6 cellular contexts compared by ENCODE assay signal in the genomic region with DNA sequence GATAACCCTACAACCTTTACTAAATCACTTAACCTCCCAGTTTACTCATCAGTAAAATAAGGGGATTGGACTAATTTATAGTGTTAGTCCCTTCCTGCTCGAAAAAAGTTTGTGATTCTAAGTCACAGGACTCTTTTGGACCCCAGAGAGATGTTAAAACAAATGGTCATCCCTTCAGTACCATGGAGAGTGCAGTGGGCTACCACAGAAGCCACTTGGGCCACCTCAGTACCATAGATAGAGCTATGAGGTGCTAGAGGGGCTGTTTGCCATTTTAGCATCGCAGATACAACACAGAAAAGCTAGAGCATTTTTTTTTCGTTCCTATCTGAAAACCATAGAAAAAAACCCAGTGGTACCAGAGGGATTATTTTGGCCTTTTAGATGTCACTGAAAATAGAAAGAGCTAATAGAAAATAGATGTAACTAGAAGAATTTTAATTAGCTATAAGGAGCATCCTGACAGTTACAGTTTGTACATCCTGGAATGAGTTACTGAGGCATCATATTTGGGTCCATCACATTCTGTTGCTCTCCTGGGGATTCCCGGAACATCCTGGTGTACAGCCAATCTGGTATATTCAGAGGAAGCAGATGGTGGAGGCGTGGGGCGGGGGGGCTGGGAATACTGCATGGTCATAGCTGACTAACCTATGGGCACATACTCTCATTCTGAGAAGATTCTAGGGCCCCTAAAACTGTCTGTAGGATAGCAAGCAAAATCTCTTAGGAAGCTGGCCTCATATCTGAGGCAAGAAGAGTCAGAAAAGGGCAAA. TPM values are rescaled to one million over a fixed set of nuclear protein-coding genes. Genes with fewer than 3 reads are reported as not detected.
DNase-seq lines count a peak whose midpoint lies in the region; ATAC-seq lines count a peak whose summit lies in the region.

No MANE protein-coding gene starts in this region.

- H3K9me3 Mint-ChIP-seq in activated T-cell treated with anti-CD3 and anti-CD28 coated beads, Interleukin-2, amount 50 U/mL, for 72 hours = no peaks in the 10 kb centered on the region
- no peaks in the 10 kb centered on the region for H3K9me3 Mint-ChIP-seq in stimulated activated memory B cell treated with anti-CD40 and anti-IgM and Interleukin-4, amounts not matched to agents 10 μg/mL and 1 μg/mL and 100 μg/mL, for 72 hours

- no peak overlapping the region for H3K27ac Mint-ChIP-seq in activated T-cell treated with anti-CD3 and anti-CD28 coated beads, Interleukin-2, amount 50 U/mL, for 72 hours
- H3K27ac Mint-ChIP-seq in stimulated activated memory B cell treated with anti-CD40 and anti-IgM and Interleukin-4, amounts not matched to agents 10 μg/mL and 1 μg/mL and 100 μg/mL, for 72 hours = no peak overlapping the region

- peaks cover 0 to 2% of the 10 kb centered on the region in 2 donors for H3K36me3 Mint-ChIP-seq in activated T-cell treated with anti-CD3 and anti-CD28 coated beads, Interleukin-2, amount 50 U/mL, for 72 hours (ENCODE audit: insufficient read depth in 2 of 2)
- H3K36me3 Mint-ChIP-seq in stimulated activated memory B cell treated with anti-CD40 and anti-IgM and Interleukin-4, amounts not matched to agents 10 μg/mL and 1 μg/mL and 100 μg/mL, for 72 hours = peaks cover 7% of the 10 kb centered on the region

- no peak overlapping the region for H3K4me3 ChIP-seq in skeletal muscle cell (ENCODE audit: low read depth, low read length)

- H3K4me3 Mint-ChIP-seq in activated T-cell treated with anti-CD3 and anti-CD28 coated beads, Interleukin-2, amount 50 U/mL, for 72 hours = no peak overlapping the region
- H3K4me3 Mint-ChIP-seq in stimulated activated memory B cell treated with anti-CD40 and anti-IgM and Interleukin-4, amounts not matched to agents 10 μg/mL and 1 μg/mL and 100 μg/mL, for 72 hours = no peak overlapping the region

- no peak for ATAC-seq in activated T-cell treated with anti-CD3 and anti-CD28 coated beads, Interleukin-2, amount 50 U/mL, for 72 hours (replicated peaks in 1 of 2)
- ATAC-seq in stimulated activated memory B cell treated with anti-CD40 and anti-IgM and Interleukin-4, amounts not matched to agents 10 μg/mL and 1 μg/mL and 100 μg/mL, for 72 hours = no peak
- no peak for ATAC-seq in HG02798 (IDR thresholded peaks at IDR 0.05; ENCODE audit: poor library complexity, unreplicated experiment)

- DNase-seq in M059J (ENCODE audit: low read depth) = peak; percentile 39
- DNase-seq in dermis microvascular lymphatic vessel endothelial cell (ENCODE audit: low read depth in 2 of 2) = peak; percentile 54 to 71
- peak; percentile 19 for DNase-seq in skeletal muscle cell (ENCODE audit: low read depth)
- DNase-seq in activated T-cell treated with anti-CD3 and anti-CD28 coated beads, Interleukin-2, amount 50 U/mL, for 72 hours = no peak

- peaks cover 12% of the 10 kb centered on the region for H3K27me3 Mint-ChIP-seq in activated T-cell treated with anti-CD3 and anti-CD28 coated beads, Interleukin-2, amount 50 U/mL, for 72 hours (ENCODE audit: low read depth)
- peaks cover 15% of the 10 kb centered on the region for H3K27me3 Mint-ChIP-seq in stimulated activated memory B cell treated with anti-CD40 and anti-IgM and Interleukin-4, amounts not matched to agents 10 μg/mL and 1 μg/mL and 100 μg/mL, for 72 hours

- H3K4me1 Mint-ChIP-seq in activated T-cell treated with anti-CD3 and anti-CD28 coated beads, Interleukin-2, amount 50 U/mL, for 72 hours (ENCODE audit: low read depth) = peaks cover 30% of the 10 kb centered on the region
- peaks cover 25% of the 10 kb centered on the region for H3K4me1 Mint-ChIP-seq in stimulated activated memory B cell treated with anti-CD40 and anti-IgM and Interleukin-4, amounts not matched to agents 10 μg/mL and 1 μg/mL and 100 μg/mL, for 72 hours

RNA-seq across cellular contexts. Expression of a gene that starts 2.8 kb away (rescaled TPM):
- 5.3 and 12.1 TPM in 2 replicates for total RNA-seq in M059J (2014; rRNA removed; shearing (Covaris generic))
- 2.6 and 4.2 TPM in 2 replicates for total RNA-seq in dermis microvascular lymphatic vessel endothelial cell
- 10 to 100 TPM; 11.2 to 12.4 TPM for total RNA-seq in activated T-cell treated with anti-CD3 and anti-CD28 coated beads, Interleukin-2, amount 50 U/mL, for 72 hours

RNA-seq across cellular contexts. Expression of a gene that starts 5.2 kb away (rescaled TPM):
- not detected in 2 replicates for total RNA-seq in M059J (2014; rRNA removed; shearing (Covaris generic))
- 0.13 TPM in 1 of 2 replicates, not detected in the other for total RNA-seq in dermis microvascular lymphatic vessel endothelial cell
- under 1 TPM in 1 of 2 donors, not detected in 1; 0.35 TPM for total RNA-seq in activated T-cell treated with anti-CD3 and anti-CD28 coated beads, Interleukin-2, amount 50 U/mL, for 72 hours

RNA-seq across cellular contexts. Expression of a gene that starts 25.5 kb away (rescaled TPM):
- total RNA-seq in M059J (2014; rRNA removed; shearing (Covaris generic)) = 12.0 and 24.8 TPM in 2 replicates
- 6.2 and 8.3 TPM in 2 replicates for total RNA-seq in dermis microvascular lymphatic vessel endothelial cell
- total RNA-seq in activated T-cell treated with anti-CD3 and anti-CD28 coated beads, Interleukin-2, amount 50 U/mL, for 72 hours = under 1 TPM; 0.26 to 0.37 TPM

RNA-seq across cellular contexts. Expression of a gene that starts 38.0 kb away (rescaled TPM):
- not detected in 2 replicates for total RNA-seq in M059J (2014; rRNA removed; shearing (Covaris generic))
- not detected in 2 replicates for total RNA-seq in dermis microvascular lymphatic vessel endothelial cell
- not detected for total RNA-seq in activated T-cell treated with anti-CD3 and anti-CD28 coated beads, Interleukin-2, amount 50 U/mL, for 72 hours

RNA-seq across cellular contexts. Expression of a gene that starts 53.5 kb away (rescaled TPM):
- not detected in 2 replicates for total RNA-seq in M059J (2014; rRNA removed; shearing (Covaris generic))
- not detected in 2 replicates for total RNA-seq in dermis microvascular lymphatic vessel endothelial cell
- not detected for total RNA-seq in activated T-cell treated with anti-CD3 and anti-CD28 coated beads, Interleukin-2, amount 50 U/mL, for 72 hours

Comparison
In these comparisons a context has a peak if more than half of its experiments do, and no peak if none do; other contexts are left out.
1. DNase-seq: peak in M059J (single experiment), dermis microvascular lymphatic vessel endothelial cell (2 of 2) and skeletal muscle cell (single experiment); none in activated T-cell treated with anti-CD3 and anti-CD28 coated beads, Interleukin-2, amount 50 U/mL, for 72 hours (0 of 2).